In genomic region chr7:49875336-49875735, GRCh38 we compare ENCODE assay signal across 6 cellular contexts.
"Had no signal": no experiment of that assay in that cellular context is flagged by ENCODE, and none has a peak within 500 bp of the region (broad histone marks: within the 10 kb centered on the region; RNA-seq: fewer than 3 reads in every experiment).

No MANE protein-coding gene starts in this region.

- FAIRE-seq: HepG2, HTR-8/SVneo, K562 had no signal

- H3K4me3 ChIP-seq: K562 had no signal

- DNase-seq: IMR-90, KBM-7 had no signal

- H3K27ac ChIP-seq: HL-60 had no signal

- ATAC-seq: HepG2, K562 had no signal
